ENCODE assay signal across 12 cellular contexts in the genomic region with DNA sequence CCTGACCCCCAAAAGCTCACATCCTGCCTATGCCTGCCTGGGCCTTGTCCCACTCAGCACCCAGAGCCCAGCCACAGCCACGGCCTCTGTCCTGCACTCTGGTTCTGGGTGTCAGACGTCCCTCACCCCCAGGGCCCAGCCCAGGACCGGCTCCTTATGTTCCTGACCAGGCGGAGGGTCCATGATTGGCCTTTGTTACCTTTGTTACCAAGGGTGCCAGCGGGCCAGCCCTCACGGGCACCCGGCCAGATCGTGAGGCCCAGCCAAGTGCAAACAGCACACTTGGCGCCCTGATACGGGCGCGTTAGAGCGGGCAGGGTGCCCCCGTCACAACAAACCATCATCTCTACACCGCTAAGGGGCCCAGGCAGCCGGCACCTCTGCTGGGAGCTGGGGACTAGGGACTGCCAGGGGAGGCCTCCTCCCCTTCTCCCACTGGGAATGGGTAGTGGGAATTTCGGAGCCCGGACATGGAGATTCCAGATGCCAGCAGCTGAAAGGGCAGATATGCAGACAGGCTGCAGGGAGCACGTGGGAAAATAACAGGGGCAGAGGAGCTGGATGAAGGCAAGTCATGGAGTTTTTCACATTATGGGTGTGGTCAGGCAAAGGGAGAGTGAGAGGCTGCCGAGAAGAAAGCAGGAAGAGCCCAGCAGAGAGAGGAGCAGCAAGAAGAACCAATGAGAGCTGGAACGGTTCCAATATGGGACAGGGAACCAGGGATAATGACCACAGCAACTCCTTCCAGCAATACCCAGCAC. TPM values are rescaled to one million over a fixed set of nuclear protein-coding genes. Genes with fewer than 3 reads are reported as not detected.
A peak's percentile ranks its signal among the peaks of the same experiment; 100 is the strongest.
DNase-seq lines count a peak whose midpoint lies in the region; ATAC-seq, FAIRE-seq and TF ChIP-seq lines count a peak whose summit lies in the region.
"Had no signal": no experiment of that assay in that cellular context is flagged by ENCODE, and none has a peak within 500 bp of the region (broad histone marks: within the 10 kb centered on the region; RNA-seq: fewer than 3 reads in every experiment).

No MANE protein-coding gene starts in this region.

- dilution Hi-C loops in endothelial cell of umbilical vein (cut with MboI; ENCODE audit: extremely low pct_ligation_motif_present, low sequenced_read_pairs): no loop called here

- H3K4me1 ChIP-seq in endothelial cell of umbilical vein (ENCODE audit: control insufficient read depth, extremely low read depth, insufficient read depth, low read length): peaks cover 92% of the 10 kb centered on the region

- no peak overlapping the region for H3K4me2 ChIP-seq in endothelial cell of umbilical vein (ENCODE audit: insufficient read depth, low read length)

- H3K9me1 ChIP-seq in endothelial cell of umbilical vein (replicated peaks; ENCODE audit: control insufficient read depth, extremely low read depth, insufficient read depth, low read length): no peaks in the 10 kb centered on the region

- no peaks in the 10 kb centered on the region for H3K27me3 ChIP-seq in endothelial cell of umbilical vein (ENCODE audit: control insufficient read depth in 2 of 2, insufficient read depth in 2 of 2, low read length in 2 of 2)
- H3K27me3 ChIP-seq: SJSA1 had no signal

- peak overlapping the region; percentile 75 for H3K27ac ChIP-seq in endothelial cell of umbilical vein (ENCODE audit: insufficient read depth, low read depth, low read length)
- H3K27ac ChIP-seq: SJSA1 had no signal

- in situ Hi-C loops in ACHN (cut with HindIII; ENCODE audit: low pct_ligation_motif_present, low pct_unique_long_range_greater_than_20kb, low sequenced_read_pairs): no loop called here

- H3K36me3 Mint-ChIP-seq in osteocyte (ENCODE audit: unreplicated experiment): peaks cover 3% of the 10 kb centered on the region
- H3K36me3 Mint-ChIP-seq: CD4-positive, CD25-positive, alpha-beta regulatory T cell had no signal

- POLR2A ChIA-PET in endothelial cell of umbilical vein (lab: Charles Lee): interaction anchor here (0.9 to 1.5 kb wide), 2 partner anchors 8 to 15 kb away, joined by 3 to 4 read pairs; no protein-coding TSS in a partner anchor

- H2AFZ ChIP-seq in endothelial cell of umbilical vein (ENCODE audit: low read depth, low read length): no peak overlapping the region

- no peaks in the 10 kb centered on the region for H3K9me3 ChIP-seq in endothelial cell of umbilical vein (replicated peaks; ENCODE audit: control insufficient read depth, insufficient read depth, low read length)
- H3K9me3 ChIP-seq: SJSA1 had no signal

- H4K20me1 ChIP-seq in endothelial cell of umbilical vein (replicated peaks; ENCODE audit: control insufficient read depth, extremely low read depth, insufficient read depth, low read length): no peaks in the 10 kb centered on the region

- no TSS peak for BruUV-seq in endothelial cell of umbilical vein (replicated peaks; lab: Mats Ljungman, UMichigan)

- peak overlapping the region; percentile 44 for H3K9ac ChIP-seq in endothelial cell of umbilical vein (replicated peaks; ENCODE audit: extremely low read depth, insufficient read depth, low read length)

- ATAC-seq in esophagus mucosa: no peak

- TF ChIP-seq CTCF in endothelial cell of umbilical vein (IDR thresholded peaks at IDR 0.05; ENCODE audit: extremely low read depth in 1 of 2, insufficient read depth in 1 of 2, low read depth in 1 of 2, low read length in 2 of 2) (no peak), osteocyte (IDR thresholded peaks at IDR 0.05) (no peak)

- H3K9me3 Mint-ChIP-seq in osteocyte (ENCODE audit: unreplicated experiment): no peaks in the 10 kb centered on the region
- H3K9me3 Mint-ChIP-seq: CD4-positive, CD25-positive, alpha-beta regulatory T cell had no signal

- H3K27ac Mint-ChIP-seq in osteocyte (ENCODE audit: unreplicated experiment): peak overlapping the region; percentile 68

- H3K36me3 ChIP-seq in endothelial cell of umbilical vein (ENCODE audit: control insufficient read depth in 2 of 2, extremely low read depth in 1 of 2, insufficient read depth in 2 of 2, low read length in 2 of 2): peaks cover 14 to 28% of the 10 kb centered on the region in 2 experiments

- DNase-seq in COLO668 (lab: John Stamatoyannopoulos, UW; ENCODE audit: unreplicated experiment) (peak; percentile 47), NCI-H2171 treated with DMSO at 0.1 percent for 48 hours (lab: John Stamatoyannopoulos, UW) (peak; percentile 61), endothelial cell of umbilical vein (ENCODE audit: low read depth, low spot score) (peak; percentile 59), osteocyte (ENCODE audit: extremely low spot score, unreplicated experiment) (no peak), ACHN (no peak)
- DNase-seq in stimulated activated CD8-positive, alpha-beta memory T cell treated with anti-CD3 and anti-CD28 coated beads, Interleukin-4, amount 100 ng/mL, for 48 hours: no peak
- no peak for DNase-seq in activated T-cell treated with anti-CD3 and anti-CD28 coated beads, Interleukin-2, amount 50 U/mL, for 1 hour
- DNase-seq: CD4-positive, CD25-positive, alpha-beta regulatory T cell; KG1; kidney had no signal

- H3K27me3 Mint-ChIP-seq in osteocyte (ENCODE audit: unreplicated experiment): no peaks in the 10 kb centered on the region

- no peak overlapping the region for H3K4me3 Mint-ChIP-seq in osteocyte (ENCODE audit: unreplicated experiment)
- H3K4me3 Mint-ChIP-seq: CD4-positive, CD25-positive, alpha-beta regulatory T cell had no signal

- peak; percentile 65 for TF ChIP-seq POLR2A in endothelial cell of umbilical vein (IDR thresholded peaks at IDR 0.05; ENCODE audit: low read depth, low read length)

- no peak overlapping the region for H3K4me3 ChIP-seq in endothelial cell of umbilical vein (replicated peaks in 1 of 3; ENCODE audit: insufficient read depth in 1 of 3, low read depth in 1 of 3, low read length in 3 of 3)
- H3K4me3 ChIP-seq: SJSA1 had no signal

- CTCF ChIA-PET in endothelial cell of umbilical vein (lab: Charles Lee): interaction anchor here (0.7 to 1.7 kb wide), 3 partner anchors 9 to 49 kb away, joined by 3 to 4 read pairs (median 3); no protein-coding TSS in a partner anchor

- H3K79me2 ChIP-seq in endothelial cell of umbilical vein (ENCODE audit: control insufficient read depth, insufficient read depth, low read length): peaks cover 91% of the 10 kb centered on the region

- intact Hi-C loops in endothelial cell of umbilical vein (cut with micrococcal nuclease): loop anchor here (1.0 kb wide), 1 partner anchor 15 kb away; no protein-coding TSS in a partner anchor

- peak; percentile 53 for FAIRE-seq in endothelial cell of umbilical vein (lab: Jason Lieb, UNC)
- FAIRE-seq: kidney had no signal

- peaks cover 67% of the 10 kb centered on the region for H3K4me1 Mint-ChIP-seq in osteocyte (ENCODE audit: unreplicated experiment)

TF ChIP-seq in endothelial cell of umbilical vein, 7 proteins besides CTCF, POLR2A, EP300 and RAD21:
- TF ChIP-seq, protein P1, sequence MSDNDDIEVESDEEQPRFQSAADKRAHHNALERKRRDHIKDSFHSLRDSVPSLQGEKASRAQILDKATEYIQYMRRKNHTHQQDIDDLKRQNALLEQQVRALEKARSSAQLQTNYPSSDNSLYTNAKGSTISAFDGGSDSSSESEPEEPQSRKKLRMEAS (IDR thresholded peaks at IDR 0.05; ENCODE audit: insufficient read depth, insufficient read length): peak; percentile 19
- TF ChIP-seq GATA2 (IDR thresholded peaks at IDR 0.05; ENCODE audit: insufficient read depth, insufficient read length, low read depth, low read length) (no peak), FOS (IDR thresholded peaks at IDR 0.05; ENCODE audit: borderline replicate concordance, insufficient read depth, low read length) (no peak), POLR2AphosphoS5 (IDR thresholded peaks at IDR 0.05; ENCODE audit: insufficient read depth, low read depth, low read length) (peak; percentile 61), MYC (IDR thresholded peaks at IDR 0.05; ENCODE audit: low read depth, low read length) (no peak), JUN (IDR thresholded peaks at IDR 0.05; ENCODE audit: borderline replicate concordance, insufficient read depth, insufficient read length, low read depth) (no peak), EZH2 (IDR thresholded peaks at IDR 0.05; ENCODE audit: borderline replicate concordance, low read depth, low read length, severe bottlenecking) (no peak)

RNA-seq across cellular contexts. Expression of a gene that starts 22.1 kb away (rescaled TPM):
- total RNA-seq in endothelial cell of umbilical vein (3,499 and 3,960 TPM in 2 replicates), osteocyte (197 and 230 TPM in 2 replicates), esophagus mucosa (91.0 TPM)
- 734 and 849 TPM in 2 replicates for polyA plus RNA-seq in endothelial cell of umbilical vein
- polyA plus RNA-seq in endothelial cell of umbilical vein (2011; cell fraction: cytosol; rRNA removed): 751 and 1,165 TPM in 2 replicates
- 1,616 and 1,967 TPM in 2 replicates for polyA plus RNA-seq in endothelial cell of umbilical vein (2011; cell fraction: nucleus; rRNA removed)
- polyA plus RNA-seq in endothelial cell of umbilical vein (2012): 1,500 and 2,412 TPM in 2 replicates
- 1,494 and 1,598 TPM in 2 replicates for polyA minus RNA-seq in endothelial cell of umbilical vein
- 16.5 TPM for polyA minus RNA-seq in endothelial cell of umbilical vein (2011; cell fraction: cytosol; rRNA and poly(A)+ RNA removed)
- 1,216 and 2,140 TPM in 2 replicates for polyA minus RNA-seq in endothelial cell of umbilical vein (2011; cell fraction: nucleus; rRNA and poly(A)+ RNA removed)

Comparison
In these comparisons a context has a peak if more than half of its experiments do, and no peak if none do; other contexts are left out.
1. DNase-seq: peak in COLO668 (single experiment), NCI-H2171 treated with DMSO at 0.1 percent for 48 hours (single experiment) and endothelial cell of umbilical vein (single experiment); none in osteocyte (single experiment), stimulated activated CD8-positive, alpha-beta memory T cell treated with anti-CD3 and anti-CD28 coated beads, Interleukin-4, amount 100 ng/mL, for 48 hours (single experiment), activated T-cell treated with anti-CD3 and anti-CD28 coated beads, Interleukin-2, amount 50 U/mL, for 1 hour (single experiment) and ACHN (single experiment).
2. RNA of a gene that starts 22.1 kb away (total RNA-seq): 3,499 to 3,960 TPM in endothelial cell of umbilical vein; 197 to 230 TPM in osteocyte and 91.0 TPM in esophagus mucosa (single experiment); every median in the first group is over 10 times any median in the second.